Comparison of ENCODE assay signal across 29 cellular contexts in the genomic region with DNA sequence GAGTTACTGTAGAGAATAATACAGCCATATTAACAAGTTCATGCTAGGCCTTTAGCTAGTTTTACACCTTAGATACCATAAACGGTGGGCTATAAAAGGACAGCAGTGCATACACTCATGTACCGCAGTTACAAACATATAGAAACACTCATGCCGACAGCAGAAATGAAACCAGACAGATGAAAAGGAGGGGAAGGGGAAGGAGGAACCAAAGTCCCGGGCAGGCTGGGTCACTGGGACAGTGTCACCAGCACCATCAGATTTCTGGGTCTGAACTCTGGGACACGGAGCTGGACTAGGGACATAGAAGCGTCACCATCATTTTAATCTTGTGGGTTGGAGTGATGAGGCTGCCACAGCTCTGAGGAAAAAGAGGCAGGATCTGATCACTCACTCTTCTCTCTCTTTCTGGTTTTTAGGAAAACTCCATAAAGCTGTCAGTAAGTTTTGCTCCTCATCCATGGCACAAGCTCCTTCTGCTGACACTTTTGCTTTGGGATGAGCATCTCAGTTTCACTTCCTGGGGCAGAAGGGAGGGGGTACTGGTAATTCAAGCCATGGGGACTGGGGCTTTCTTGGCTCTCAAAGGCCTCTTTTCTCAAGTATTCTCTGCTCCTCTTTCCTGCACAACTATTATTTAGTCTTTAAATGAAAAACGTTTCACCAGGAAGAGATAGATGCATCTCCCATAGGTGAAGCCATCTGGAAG. TPM values are rescaled to one million over a fixed set of nuclear protein-coding genes. Genes with fewer than 3 reads are reported as not detected.
DNase-seq lines count a peak whose midpoint lies in the region; ATAC-seq, FAIRE-seq and TF ChIP-seq lines count a peak whose summit lies in the region.
"Had no signal": no experiment of that assay in that cellular context is flagged by ENCODE, and none has a peak within 500 bp of the region (broad histone marks: within the 10 kb centered on the region; RNA-seq: fewer than 3 reads in every experiment).

No MANE protein-coding gene starts in this region.

- H3K79me2 ChIP-seq in GM12878 (ENCODE audit: control insufficient read depth, insufficient read depth, low read length) = no peaks in the 10 kb centered on the region

- no peaks in the 10 kb centered on the region for H3K9me3 Mint-ChIP-seq in memory B cell
- H3K9me3 Mint-ChIP-seq in CD4-positive, alpha-beta T cell = no peaks in the 10 kb centered on the region
- H3K9me3 Mint-ChIP-seq: activated CD4-positive, alpha-beta T cell treated with anti-CD3 and anti-CD28 coated beads, Interleukin-2, amount 10 ng/mL, durations not matched to agents 24 days and 14 days; activated T-cell treated with anti-CD3 and anti-CD28 coated beads, Interleukin-2, amount 50 U/mL, for 4 hours; naive thymus-derived CD8-positive, alpha-beta T cell had no signal

- no peaks in the 10 kb centered on the region for H3K9me3 ChIP-seq in GM12878 (replicated peaks; ENCODE audit: control insufficient read depth, insufficient read depth, low read length)
- no peaks in the 10 kb centered on the region for H3K9me3 ChIP-seq in CD4-positive, alpha-beta T cell (ENCODE audit: control insufficient read depth, low read length)
- no peaks in the 10 kb centered on the region for H3K9me3 ChIP-seq in transverse colon
- H3K9me3 ChIP-seq: BLaER1 treated with 17β-estradiol and CSF1 and Interleukin-3, amounts not matched to agents 10 nM and 100 nM; stomach; tibial nerve had no signal

- RAD21 ChIA-PET in GM12878 (lab: Charles Lee; ENCODE audit: unreplicated experiment) = interaction anchor here (0.6 to 1.5 kb wide), 4 partner anchors 9 to 529 kb away, joined by 3 to 5 read pairs (median 4); partner anchors contain the start of genes ELOVL1 and SVBP

- ATAC-seq in GM12878 (peak; percentile 75), memory B cell (ENCODE audit: low read depth) (peak; percentile 83)
- ATAC-seq in CD4-positive, alpha-beta T cell (ENCODE audit: poor library complexity) = no peak
- ATAC-seq: activated T-cell treated with anti-CD3 and anti-CD28 coated beads, Interleukin-2, amount 50 U/mL, for 4 hours; naive thymus-derived CD8-positive, alpha-beta T cell had no signal

- peak; percentile 72 for FAIRE-seq in GM19239 (lab: Jason Lieb, UNC)
- FAIRE-seq in GM12878 (lab: Jason Lieb, UNC) = peak; percentile 18
- FAIRE-seq: keratinocyte had no signal

- H3K4me1 ChIP-seq in GM12878 (ENCODE audit: control insufficient read depth, insufficient read depth, low read length) (peaks cover 12% of the 10 kb centered on the region), transverse colon (no peaks in the 10 kb centered on the region)
- H3K4me1 ChIP-seq: stomach had no signal

- peak overlapping the region; percentile 73 for H3K27ac Mint-ChIP-seq in memory B cell
- no peak overlapping the region for H3K27ac Mint-ChIP-seq in CD4-positive, alpha-beta T cell
- H3K27ac Mint-ChIP-seq: activated CD4-positive, alpha-beta T cell treated with anti-CD3 and anti-CD28 coated beads, Interleukin-2, amount 10 ng/mL, durations not matched to agents 24 days and 14 days; naive thymus-derived CD8-positive, alpha-beta T cell had no signal

- no peak overlapping the region for H3K9ac ChIP-seq in GM12878 (ENCODE audit: control insufficient read depth, insufficient read depth, low read length)

- H3K27me3 Mint-ChIP-seq in memory B cell = no peaks in the 10 kb centered on the region
- H3K27me3 Mint-ChIP-seq in CD4-positive, alpha-beta T cell = no peaks in the 10 kb centered on the region
- H3K27me3 Mint-ChIP-seq: activated CD4-positive, alpha-beta T cell treated with anti-CD3 and anti-CD28 coated beads, Interleukin-2, amount 10 ng/mL, durations not matched to agents 24 days and 14 days; naive thymus-derived CD8-positive, alpha-beta T cell had no signal

- TF ChIP-seq EP300 in GM12878 (IDR thresholded peaks at IDR 0.05; ENCODE audit: borderline replicate concordance in 1 of 2, control insufficient read depth in 1 of 2, low read depth in 2 of 2, low read length in 2 of 2) (no peak), transverse colon (IDR thresholded peaks at IDR 0.05; ENCODE audit: low read depth) (no peak)

- POLR2A ChIA-PET in GM12878 (lab: Charles Lee) = interaction anchor here (1.0 to 1.1 kb wide), 3 partner anchors 8 to 72 kb away, joined by 3 to 5 read pairs (median 4); partner anchors contain the start of genes C1orf50, P3H1 and ZNF691
- POLR2A ChIA-PET in CD4-positive, alpha-beta T cell (lab: Charles Lee) = interaction anchor here (1.0 kb wide), 1 partner anchor 8 kb away, joined by 3 read pairs; the partner anchor contains the start of gene ZNF691

- in situ Hi-C loops in GM12878 (cut with MboI) = no loop called here
- in situ Hi-C loops in transverse colon (cut with MboI; ENCODE audit: low pct_ligation_motif_present in 1 of 4, low pct_unique_long_range_greater_than_20kb in 1 of 4, low sequenced_read_pairs in 3 of 4) = no loop called here

- CTCF ChIA-PET in GM12878 (lab: Yijun Ruan, JAX) = interaction anchor here (0.9 to 2.1 kb wide), 4 partner anchors 8 to 235 kb away, joined by 4 to 8 read pairs (median 5); partner anchors contain the start of gene ZNF691
- CTCF ChIA-PET in CD4-positive, alpha-beta T cell (lab: Charles Lee) = no interaction called here

- 75% methylated on average over 7 of the region's 7 CpGs for WGBS in GM12878 (ENCODE audit: insufficient coverage, insufficient replicate concordance, low lambda C conversion rate, missing lambda C conversion rate)
- WGBS in transverse colon (ENCODE audit: low coverage in 1 of 2), 2 donors = 59 to 62% methylated on average over 4 to 7 of the region's 7 CpGs

- H3K36me3 Mint-ChIP-seq in memory B cell = peaks cover 3% of the 10 kb centered on the region
- no peaks in the 10 kb centered on the region for H3K36me3 Mint-ChIP-seq in CD4-positive, alpha-beta T cell (ENCODE audit: low read depth)

- H3K27ac ChIP-seq in GM12878 (ENCODE audit: control insufficient read depth, insufficient read depth) (peak overlapping the region; percentile 26; the same call in 1 of the 2 replicates), dorsolateral prefrontal cortex (peak overlapping the region in 14 of 59 donors; percentile 5 to 68 (median 36)), transverse colon (no peak overlapping the region)
- no peak overlapping the region for H3K27ac ChIP-seq in CD4-positive, alpha-beta T cell (ENCODE audit: low read depth, low read length)
- H3K27ac ChIP-seq: BLaER1 treated with 17β-estradiol and CSF1 and Interleukin-3, amounts not matched to agents 10 nM and 100 nM; PC-9 had no signal

- H3K4me3 ChIP-seq in GM12878 (0 out of 2 replicates have a peak overlapping the region, but pooled peaks have one; percentile 7), dorsolateral prefrontal cortex (no peak overlapping the region), transverse colon (no peak overlapping the region)
- H3K4me3 ChIP-seq: BLaER1 treated with 17β-estradiol and CSF1 and Interleukin-3, amounts not matched to agents 10 nM and 100 nM; PC-9; smooth muscle cell; stomach; tibial nerve had no signal

- H3K4me3 Mint-ChIP-seq in memory B cell = peak overlapping the region; percentile 27
- H3K4me3 Mint-ChIP-seq in CD4-positive, alpha-beta T cell = no peak overlapping the region
- H3K4me3 Mint-ChIP-seq: activated CD4-positive, alpha-beta T cell treated with anti-CD3 and anti-CD28 coated beads, Interleukin-2, amount 10 ng/mL, durations not matched to agents 24 days and 14 days; activated T-cell treated with anti-CD3 and anti-CD28 coated beads, Interleukin-2, amount 50 U/mL, for 4 hours; naive thymus-derived CD8-positive, alpha-beta T cell had no signal

- peak; percentile 59 for DNase-seq in Ammon's horn (ENCODE audit: low spot score)
- no peak for DNase-seq in GM19239 (ENCODE audit: insufficient read length, low spot score)
- DNase-seq in GM12878 (ENCODE audit: low read depth, low spot score) = no peak
- no peak for DNase-seq in memory B cell (ENCODE audit: low spot score in 2 of 2)
- DNase-seq in dorsolateral prefrontal cortex = no peak
- no peak for DNase-seq in activated CD4-positive, alpha-beta T cell treated with anti-CD3 and anti-CD28 coated beads, Interleukin-2, amount 50 U/mL, for 48 hours
- no peak for DNase-seq in CD4-positive, alpha-beta T cell
- no peak for DNase-seq in transverse colon
- DNase-seq: activated CD4-positive, alpha-beta T cell treated with anti-CD3 and anti-CD28 coated beads, Interleukin-2, amount 10 ng/mL, durations not matched to agents 24 days and 14 days; activated naive CD4-positive, alpha-beta T cell; activated T-cell treated with anti-CD3 and anti-CD28 coated beads, Interleukin-2, amount 50 U/mL, for 4 hours; Calu3; DMS79 treated with DMSO at 0.1 percent for 48 hours; KBM-7; naive thymus-derived CD8-positive, alpha-beta T cell; NCI-H510A; occipital lobe; PC-9; SHP77; stimulated activated CD4-positive, alpha-beta T cell treated with anti-CD3 and anti-CD28 coated beads, Interleukin-1b, Interleukin-23, amount 100 ng/mL, for 48 hours; stimulated activated CD8-positive, alpha-beta memory T cell treated with anti-CD3 and anti-CD28 coated beads, Interleukin-4, amount 100 ng/mL, for 48 hours; stomach; T-helper 9 cell had no signal

- no peak for TF ChIP-seq CTCF in GM12878 (IDR thresholded peaks at IDR 0.05 in 2 of 3, conservative IDR thresholded peaks at IDR 0.05 in 1 of 3; ENCODE audit: control insufficient read depth in 2 of 3, extremely low read depth in 1 of 3, insufficient read depth in 1 of 3, low read depth in 3 of 3, low read length in 3 of 3)
- TF ChIP-seq CTCF in dorsolateral prefrontal cortex (IDR thresholded peaks at IDR 0.05 in 54 of 56, conservative IDR thresholded peaks at IDR 0.05 in 2 of 56; ENCODE audit: low read depth in 1 of 56, partially characterized antibody in 56 of 56) = no peak
- no peak for TF ChIP-seq CTCF in CD4-positive, alpha-beta T cell (IDR thresholded peaks at IDR 0.05)
- no peak for TF ChIP-seq CTCF in transverse colon (IDR thresholded peaks at IDR 0.05)

- H2AFZ ChIP-seq in GM12878 (ENCODE audit: control insufficient read depth, low read depth, low read length) = peak overlapping the region; percentile 63
- H2AFZ ChIP-seq: PC-9 had no signal

- H3K36me3 ChIP-seq in GM12878 (ENCODE audit: control insufficient read depth in 2 of 2, insufficient read depth in 2 of 2, low read length in 1 of 2) (no peaks in the 10 kb centered on the region), transverse colon (no peaks in the 10 kb centered on the region)
- H3K36me3 ChIP-seq: WERI-Rb-1 had no signal

- H3K27me3 ChIP-seq in GM12878 (replicated peaks in 1 of 2; ENCODE audit: control insufficient read depth in 2 of 2, insufficient read depth in 2 of 2, low read length in 1 of 2) = no peaks in the 10 kb centered on the region
- no peaks in the 10 kb centered on the region for H3K27me3 ChIP-seq in dorsolateral prefrontal cortex
- H3K27me3 ChIP-seq in CD4-positive, alpha-beta T cell (ENCODE audit: control insufficient read depth, insufficient read depth, low read length) = no peaks in the 10 kb centered on the region
- H3K27me3 ChIP-seq in transverse colon = no peaks in the 10 kb centered on the region
- H3K27me3 ChIP-seq: BLaER1 treated with 17β-estradiol and CSF1 and Interleukin-3, amounts not matched to agents 10 nM and 100 nM; stomach; tibial nerve had no signal

- H3K4me1 Mint-ChIP-seq in memory B cell = peaks cover 23% of the 10 kb centered on the region
- no peaks in the 10 kb centered on the region for H3K4me1 Mint-ChIP-seq in CD4-positive, alpha-beta T cell (ENCODE audit: low read depth)
- H3K4me1 Mint-ChIP-seq: activated CD4-positive, alpha-beta T cell treated with anti-CD3 and anti-CD28 coated beads, Interleukin-2, amount 10 ng/mL, durations not matched to agents 24 days and 14 days had no signal

- intact Hi-C loops in GM12878 (cut with micrococcal nuclease; ENCODE audit: unreplicated experiment) = no loop called here
- intact Hi-C loops in dorsolateral prefrontal cortex (cut with DNase I) = no loop called here
- intact Hi-C loops in CD4-positive, alpha-beta T cell (cut with DNase I, micrococcal nuclease) = no loop called here
- intact Hi-C loops in transverse colon (cut with DNase I; ENCODE audit: low total_unique reads) = no loop called here

- SMC1A ChIA-PET in GM12878 (lab: Charles Lee; ENCODE audit: uncharacterized antibody, unreplicated experiment) = interaction anchor here (1.0 to 1.7 kb wide), 5 partner anchors 9 to 24 kb away, joined by 3 to 25 read pairs (median 4); partner anchors contain the start of genes SVBP and ZNF691

- TF ChIP-seq RAD21 in GM12878 (IDR thresholded peaks at IDR 0.05; ENCODE audit: insufficient read depth, low read depth, low read length) = no peak

- TF ChIP-seq POLR2A in GM12878 (IDR thresholded peaks at IDR 0.05; ENCODE audit: low read depth, low read length) (no peak), transverse colon (IDR thresholded peaks at IDR 0.05) (no peak)

- BruUV-seq in GM12878 (replicated peaks; lab: Mats Ljungman, UMichigan) = no TSS peak

- no peaks in the 10 kb centered on the region for H4K20me1 ChIP-seq in GM12878 (ENCODE audit: control insufficient read depth, insufficient read depth)
- H4K20me1 ChIP-seq: BLaER1 treated with 17β-estradiol and CSF1 and Interleukin-3, amounts not matched to agents 10 nM and 100 nM had no signal

- peak overlapping the region; percentile 69 for H3K4me2 ChIP-seq in GM12878 (ENCODE audit: control insufficient read depth, insufficient read depth)
- H3K4me2 ChIP-seq: PC-9, smooth muscle cell had no signal

RNA-seq across cellular contexts. Expression of gene ZNF691, which starts 7.8 kb away (rescaled TPM):
- 16.1 and 19.7 TPM in 2 replicates for total RNA-seq in GM12878 (2013; cell fraction: nucleolus; rRNA removed)
- total RNA-seq in GM12878 (2014; rRNA removed) (12.3 and 13.9 TPM in 2 replicates), GM12878 (2014; rRNA removed; fragmentation: Illumina TruSeq; extraction: Trizol) (8.7 and 8.9 TPM in 2 replicates), GM12878 (2021) (11.9 and 12.2 TPM in 2 replicates), dorsolateral prefrontal cortex (10 to 100 TPM in 24 of 120 experiments, 1 to 10 TPM in 96; 5.0 to 13.7 (median 8.4) TPM), transverse colon (10 to 100 TPM in 1 of 4 donors, 1 to 10 TPM in 2, under 1 TPM in 1; 1.00 to 11.3 (median 6.0) TPM)
- polyA plus RNA-seq in GM12878 (2011; ENCODE audit: low read depth) = 3.4 TPM
- polyA plus RNA-seq in GM12878 (2011; rRNA removed) (6.9 and 8.7 TPM in 2 replicates), GM12878 (2014; fragmentation: Illumina TruSeq; extraction: Trizol) (9.9 and 14.3 TPM in 2 replicates), GM12878 (2014; fragmentation: Nextera tagmentation; extraction: Ambion mirVana) (10 to 100 TPM; 14.9 to 16.2 TPM), GM12878 (2014; rRNA removed) (8.5 and 9.3 TPM in 2 replicates), GM12878 (2016; fragmentation: Nextera tagmentation; extraction: Ambion mirVana) (10 to 100 TPM; 11.5 to 13.2 TPM)
- 9.5 and 10.4 TPM in 2 replicates for polyA plus RNA-seq in GM12878 (2011; cell fraction: cytosol; rRNA removed)
- polyA plus RNA-seq in GM12878 (2011; cell fraction: nucleus; rRNA removed) = 16.1 and 18.9 TPM in 2 replicates
- polyA plus RNA-seq in GM12878 (2012) = 3.7 and 7.6 TPM in 2 replicates
- polyA minus RNA-seq in GM12878 (2011; rRNA and poly(A)+ RNA removed) = 5.3 and 8.0 TPM in 2 replicates
- 1.6 and 2.4 TPM in 2 replicates for polyA minus RNA-seq in GM12878 (2011; cell fraction: cytosol; rRNA and poly(A)+ RNA removed)
- 6.3 and 10.7 TPM in 2 replicates for polyA minus RNA-seq in GM12878 (2011; cell fraction: nucleus; rRNA and poly(A)+ RNA removed)
- total RNA-seq in CD4-positive, alpha-beta T cell = 1 to 10 TPM; 1.2 to 1.7 TPM

RNA-seq across cellular contexts. Expression of gene SVBP, which starts 21.4 kb away (rescaled TPM):
- 1.9 and 4.2 TPM in 2 replicates for total RNA-seq in GM12878 (2013; cell fraction: nucleolus; rRNA removed)
- total RNA-seq in GM12878 (2014; rRNA removed) (12.6 and 21.3 TPM in 2 replicates), GM12878 (2014; rRNA removed; fragmentation: Illumina TruSeq; extraction: Trizol) (18.7 and 19.8 TPM in 2 replicates), GM12878 (2021) (16.2 and 16.4 TPM in 2 replicates), dorsolateral prefrontal cortex (10 to 100 TPM; 12.2 to 34.0 (median 22.7) TPM), transverse colon (10 to 100 TPM; 15.3 to 33.3 (median 17.6) TPM)
- 20.0 TPM for polyA plus RNA-seq in GM12878 (2011; ENCODE audit: low read depth)
- polyA plus RNA-seq in GM12878 (2011; rRNA removed) (19.6 and 29.3 TPM in 2 replicates), GM12878 (2014; fragmentation: Illumina TruSeq; extraction: Trizol) (19.9 and 22.2 TPM in 2 replicates), GM12878 (2014; fragmentation: Nextera tagmentation; extraction: Ambion mirVana) (10 to 100 TPM; 19.8 to 29.5 TPM), GM12878 (2014; rRNA removed) (14.7 and 18.7 TPM in 2 replicates), GM12878 (2016; fragmentation: Nextera tagmentation; extraction: Ambion mirVana) (10 to 100 TPM; 26.8 to 27.8 TPM)
- 8.3 and 11.9 TPM in 2 replicates for polyA plus RNA-seq in GM12878 (2011; cell fraction: cytosol; rRNA removed)
- 4.4 and 4.7 TPM in 2 replicates for polyA plus RNA-seq in GM12878 (2011; cell fraction: nucleus; rRNA removed)
- polyA plus RNA-seq in GM12878 (2012) = 19.8 and 23.2 TPM in 2 replicates
- polyA minus RNA-seq in GM12878 (2011; rRNA and poly(A)+ RNA removed) = 3.6 and 4.6 TPM in 2 replicates
- polyA minus RNA-seq in GM12878 (2011; cell fraction: cytosol; rRNA and poly(A)+ RNA removed) = 1.5 and 3.2 TPM in 2 replicates
- 1.2 and 2.1 TPM in 2 replicates for polyA minus RNA-seq in GM12878 (2011; cell fraction: nucleus; rRNA and poly(A)+ RNA removed)
- 10 to 100 TPM; 19.2 to 21.3 TPM for total RNA-seq in CD4-positive, alpha-beta T cell

RNA-seq across cellular contexts. Expression of gene ERMAP, which starts 21.7 kb away (rescaled TPM):
- total RNA-seq in GM12878 (2013; cell fraction: nucleolus; rRNA removed) = 4.3 and 5.4 TPM in 2 replicates
- total RNA-seq in GM12878 (2014; rRNA removed) = 4.9 and 5.3 TPM in 2 replicates
- 5.3 TPM in 2 replicates for total RNA-seq in GM12878 (2014; rRNA removed; fragmentation: Illumina TruSeq; extraction: Trizol)
- total RNA-seq in GM12878 (2021) = 5.7 and 5.8 TPM in 2 replicates
- polyA plus RNA-seq in GM12878 (2011; ENCODE audit: low read depth) = 3.4 TPM
- 2.5 and 2.9 TPM in 2 replicates for polyA plus RNA-seq in GM12878 (2011; rRNA removed)
- polyA plus RNA-seq in GM12878 (2011; cell fraction: cytosol; rRNA removed) = 2.1 and 2.8 TPM in 2 replicates
- 3.1 and 3.6 TPM in 2 replicates for polyA plus RNA-seq in GM12878 (2011; cell fraction: nucleus; rRNA removed)
- polyA plus RNA-seq in GM12878 (2012) = 3.6 and 3.8 TPM in 2 replicates
- 6.8 TPM in 2 replicates for polyA plus RNA-seq in GM12878 (2014; fragmentation: Illumina TruSeq; extraction: Trizol)
- 1 to 10 TPM; 1.4 to 2.2 TPM for polyA plus RNA-seq in GM12878 (2014; fragmentation: Nextera tagmentation; extraction: Ambion mirVana)
- polyA plus RNA-seq in GM12878 (2014; rRNA removed) = 4.6 and 6.0 TPM in 2 replicates
- polyA plus RNA-seq in GM12878 (2016; fragmentation: Nextera tagmentation; extraction: Ambion mirVana) = 1 to 10 TPM; 2.7 to 3.4 TPM
- polyA minus RNA-seq in GM12878 (2011; rRNA and poly(A)+ RNA removed) = 2.3 and 2.5 TPM in 2 replicates
- polyA minus RNA-seq in GM12878 (2011; cell fraction: cytosol; rRNA and poly(A)+ RNA removed) = 1.5 and 2.4 TPM in 2 replicates
- polyA minus RNA-seq in GM12878 (2011; cell fraction: nucleus; rRNA and poly(A)+ RNA removed) = 1.3 and 3.3 TPM in 2 replicates
- 10 to 100 TPM in 64 of 120 experiments, 1 to 10 TPM in 56; 5.9 to 20.1 (median 10.3) TPM for total RNA-seq in dorsolateral prefrontal cortex
- 1 to 10 TPM; 4.4 to 5.0 TPM for total RNA-seq in CD4-positive, alpha-beta T cell
- 10 to 100 TPM; 12.5 to 30.7 (median 14.1) TPM for total RNA-seq in transverse colon

RNA-seq across cellular contexts. Expression of gene TMEM269, which starts 53.8 kb away (rescaled TPM):
- total RNA-seq in GM12878 (2013; cell fraction: nucleolus; rRNA removed) = 0.54 and 0.78 TPM in 2 replicates
- total RNA-seq in GM12878 (2014; rRNA removed) = 0.05 and 0.06 TPM in 2 replicates
- 0.04 and 0.09 TPM in 2 replicates for total RNA-seq in GM12878 (2014; rRNA removed; fragmentation: Illumina TruSeq; extraction: Trizol)
- total RNA-seq in GM12878 (2021) = 0.13 and 0.18 TPM in 2 replicates
- polyA plus RNA-seq in GM12878 (2011; ENCODE audit: low read depth) = 0.07 TPM
- polyA plus RNA-seq in GM12878 (2011; rRNA removed) = 0.07 and 0.12 TPM in 2 replicates
- 0.03 and 0.04 TPM in 2 replicates for polyA plus RNA-seq in GM12878 (2011; cell fraction: cytosol; rRNA removed)
- polyA plus RNA-seq in GM12878 (2011; cell fraction: nucleus; rRNA removed) = 0.21 and 0.32 TPM in 2 replicates
- polyA plus RNA-seq in GM12878 (2012) = 0.11 and 0.18 TPM in 2 replicates
- polyA plus RNA-seq in GM12878 (2014; fragmentation: Illumina TruSeq; extraction: Trizol) = 0.06 TPM in 1 of 2 replicates, not detected in the other
- under 1 TPM; 0.02 to 0.06 TPM for polyA plus RNA-seq in GM12878 (2014; fragmentation: Nextera tagmentation; extraction: Ambion mirVana)
- 0.03 and 0.06 TPM in 2 replicates for polyA plus RNA-seq in GM12878 (2014; rRNA removed)
- under 1 TPM in 1 of 2 experiments, not detected in 1; 0.26 TPM for polyA plus RNA-seq in GM12878 (2016; fragmentation: Nextera tagmentation; extraction: Ambion mirVana)
- 0.05 TPM in 1 of 2 replicates, not detected in the other for polyA minus RNA-seq in GM12878 (2011; rRNA and poly(A)+ RNA removed)
- polyA minus RNA-seq in GM12878 (2011; cell fraction: cytosol; rRNA and poly(A)+ RNA removed) = not detected in 2 replicates
- polyA minus RNA-seq in GM12878 (2011; cell fraction: nucleus; rRNA and poly(A)+ RNA removed) = 0.24 TPM in 1 of 2 replicates, not detected in the other
- total RNA-seq in dorsolateral prefrontal cortex = 1 to 10 TPM in 21 of 120 experiments, under 1 TPM in 80, not detected in 19; 0.14 to 2.3 (median 0.55) TPM
- 1 to 10 TPM in 1 of 2 experiments, under 1 TPM in 1; 0.60 to 1.1 TPM for total RNA-seq in CD4-positive, alpha-beta T cell
- under 1 TPM in 1 of 4 donors, not detected in 3; 0.37 TPM for total RNA-seq in transverse colon
- total RNA-seq: activated CD4-positive, alpha-beta T cell treated with anti-CD3 and anti-CD28 coated beads, Interleukin-2, amount 10 ng/mL, durations not matched to agents 24 days and 14 days; mesenteric fat pad had no signal
